ENCODE assay signal across 32 cellular contexts in the genomic region with DNA sequence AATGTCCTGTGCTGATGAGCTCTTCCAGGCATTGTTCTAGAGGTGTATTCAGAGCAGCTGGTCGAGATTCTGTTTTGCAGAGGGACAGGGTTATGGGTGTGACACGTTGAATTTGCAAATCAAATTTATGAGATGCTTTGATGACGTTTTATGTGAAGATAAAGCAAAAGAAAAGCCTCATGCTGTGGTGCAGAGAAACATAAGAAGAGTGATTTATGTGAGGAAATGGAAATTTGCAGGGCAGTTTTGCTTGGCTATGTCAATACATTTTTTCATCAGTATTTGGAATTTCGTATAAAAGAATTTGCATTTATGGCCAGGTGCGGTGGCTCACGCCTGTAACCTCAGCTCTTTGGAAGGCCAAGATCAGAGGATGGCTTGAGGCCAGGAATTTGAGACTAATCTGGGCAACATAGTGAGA. TPM values are rescaled to one million over a fixed set of nuclear protein-coding genes. Genes with fewer than 3 reads are reported as not detected.
A peak's percentile ranks its signal among the peaks of the same experiment; 100 is the strongest.
DNase-seq lines count a peak whose midpoint lies in the region; ATAC-seq, FAIRE-seq and TF ChIP-seq lines count a peak whose summit lies in the region.
"Had no signal": no experiment of that assay in that cellular context is flagged by ENCODE, and none has a peak within 500 bp of the region (broad histone marks: within the 10 kb centered on the region; RNA-seq: fewer than 3 reads in every experiment).

No MANE protein-coding gene starts in this region.

- H4K20me1 ChIP-seq in HepG2 (ENCODE audit: insufficient read depth, low read length) = no peaks in the 10 kb centered on the region

- no TSS peak for BruUV-seq in HepG2 (replicated peaks; lab: Mats Ljungman, UMichigan)

- no peak overlapping the region for H3K4me3 Mint-ChIP-seq in endodermal cell
- H3K4me3 Mint-ChIP-seq: activated naive CD4-positive, alpha-beta T cell treated with anti-CD3 and anti-CD28 coated beads for 36 hours; activated T-helper 1 cell treated with anti-CD3 and anti-CD28 coated beads, Interleukin-12 subunit alpha, Interleukin-12 subunit beta, Interleukin-2, Interleukin-4 antibody, amounts not matched to agents 30 ng/mL and 10 ng/mL and 1 ng/mL, durations not matched to agents 14 hours and 24 hours and 36 hours; CD14-positive monocyte had no signal

- no peaks in the 10 kb centered on the region for H3K36me3 ChIP-seq in HepG2 (replicated peaks in 1 of 2; ENCODE audit: control insufficient read depth in 1 of 2, insufficient read depth in 2 of 2, low read length in 2 of 2)
- H3K36me3 ChIP-seq in right lobe of liver = no peaks in the 10 kb centered on the region
- no peaks in the 10 kb centered on the region for H3K36me3 ChIP-seq in endodermal cell (ENCODE audit: control insufficient read depth, insufficient read depth, low read length)
- H3K36me3 ChIP-seq: adrenal gland, MG63, right atrium auricular region, SJSA1, upper lobe of right lung had no signal

- intact Hi-C loops in HepG2 (cut with micrococcal nuclease; ENCODE audit: unreplicated experiment) (no loop called here), right lobe of liver (cut with DNase I) (no loop called here)

- in situ Hi-C loops in HepG2 (cut with HindIII; ENCODE audit: extremely low pct_ligation_motif_present, low pct_unique_long_range_greater_than_20kb) = no loop called here
- in situ Hi-C loops in ACHN (cut with HindIII; ENCODE audit: low pct_ligation_motif_present, low pct_unique_long_range_greater_than_20kb, low sequenced_read_pairs) = no loop called here

- peaks cover 19% of the 10 kb centered on the region for H3K4me1 Mint-ChIP-seq in endodermal cell
- H3K4me1 Mint-ChIP-seq: CD14-positive monocyte had no signal

- TF ChIP-seq RAD21 in HepG2 (CRISPR knock-in tag; IDR thresholded peaks at IDR 0.05) = no peak

- 33% methylated on average over 6 of the region's 6 CpGs for WGBS in HepG2 (ENCODE audit: low lambda C conversion rate)
- 46% methylated on average over 6 of the region's 6 CpGs for WGBS in right lobe of liver (ENCODE audit: insufficient coverage, low coverage, low lambda C conversion rate, missing lambda C conversion rate)
- WGBS in endodermal cell (ENCODE audit: insufficient coverage in 1 of 2, insufficient read length in 1 of 2), 2 experiments = 68 to 81% methylated on average over 6 of the region's 6 CpGs

- H3K4me1 ChIP-seq in HepG2 (ENCODE audit: insufficient read depth, low read length) (no peaks in the 10 kb centered on the region), right lobe of liver (no peaks in the 10 kb centered on the region), endodermal cell (ENCODE audit: control insufficient read depth, insufficient read depth, low read length) (no peaks in the 10 kb centered on the region)
- H3K4me1 ChIP-seq: adrenal gland, parathyroid adenoma, right atrium auricular region, upper lobe of right lung had no signal

- no peaks in the 10 kb centered on the region for H3K36me3 Mint-ChIP-seq in endodermal cell (ENCODE audit: low read depth)
- no peaks in the 10 kb centered on the region for H3K36me3 Mint-ChIP-seq in activated naive CD4-positive, alpha-beta T cell treated with anti-CD3 and anti-CD28 coated beads, Interleukin-2, amount 50 U/mL, for 72 hours
- H3K36me3 Mint-ChIP-seq: CD14-positive monocyte had no signal

- no peak overlapping the region for H3K27ac ChIP-seq in HepG2 (ENCODE audit: extremely low read length, insufficient read depth, low read length)
- H3K27ac ChIP-seq in right lobe of liver = no peak overlapping the region
- no peak overlapping the region for H3K27ac ChIP-seq in endodermal cell (ENCODE audit: low read depth, low read length)
- H3K27ac ChIP-seq: 22Rv1, adrenal gland, epithelial cell of prostate, parathyroid adenoma, right atrium auricular region, SJSA1, upper lobe of right lung had no signal

- TF ChIP-seq CTCF in HepG2 (CRISPR knock-in tag; IDR thresholded peaks at IDR 0.05) (no peak), right lobe of liver (IDR thresholded peaks at IDR 0.05) (no peak), endodermal cell (conservative IDR thresholded peaks at IDR 0.05) (no peak)

- POLR2A ChIA-PET in HepG2 (lab: Yijun Ruan, JAX) = no interaction called here

- H3K4me3 ChIP-seq in HepG2 (replicated peaks in 1 of 3; ENCODE audit: insufficient read depth in 1 of 3, low read depth in 2 of 3, low read length in 3 of 3) (no peak overlapping the region), right lobe of liver (no peak overlapping the region), endodermal cell (ENCODE audit: low read length) (no peak overlapping the region)
- H3K4me3 ChIP-seq: adrenal gland, MG63, right atrium auricular region, SJSA1, upper lobe of right lung had no signal

- TF ChIP-seq EP300 in HepG2 (IDR thresholded peaks at IDR 0.05; ENCODE audit: low read depth in 2 of 2, low read length in 2 of 2) = no peak
- TF ChIP-seq EP300 in HepG2 (CRISPR knock-in tag; IDR thresholded peaks at IDR 0.05; ENCODE audit: borderline replicate concordance) = no peak

- H3K9me3 ChIP-seq in HepG2 (ENCODE audit: low read length) (peaks cover 6% of the 10 kb centered on the region; the same call in 1 of the 2 replicates), right lobe of liver (no peaks in the 10 kb centered on the region), endodermal cell (ENCODE audit: control insufficient read depth, low read length) (peaks cover 8% of the 10 kb centered on the region)
- H3K9me3 ChIP-seq: adrenal gland, MG63 had no signal

- no peak for FAIRE-seq in HepG2 (lab: Jason Lieb, UNC)
- FAIRE-seq: keratinocyte had no signal

- no peak for DNase-seq in HepG2 (ENCODE audit: low spot score)
- no peak for DNase-seq in right lobe of liver
- DNase-seq in NCI-H69 (lab: John Stamatoyannopoulos, UW) = peak; percentile 74
- DNase-seq in endodermal cell = no peak
- no peak for DNase-seq in activated naive CD4-positive, alpha-beta T cell treated with anti-CD3 and anti-CD28 coated beads, Interleukin-2, amount 50 U/mL, for 72 hours (ENCODE audit: low spot score in 2 of 2)
- no peak for DNase-seq in ACHN
- DNase-seq in EL = no peak
- DNase-seq: activated CD4-positive, alpha-beta T cell treated with anti-CD3 and anti-CD28 coated beads, Interleukin-2, amount 50 U/mL, for 4 hours; activated CD8-positive, alpha-beta memory T cell treated with anti-CD3 and anti-CD28 coated beads, Interleukin-2, amount 50 U/mL, for 4 hours; activated naive CD4-positive, alpha-beta T cell treated with anti-CD3 and anti-CD28 coated beads for 36 hours; adrenal gland; Caco-2; DMS53; effector CD4-positive, alpha-beta T cell; GDM1; hypothalamus; KBM-7; MG63; NCI-H774; RPMI8226; stimulated activated CD4-positive, alpha-beta T cell treated with anti-CD3 and anti-CD28 coated beads, Interleukin-1b, Interleukin-23, amount 100 ng/mL, for 48 hours; stimulated activated naive CD8-positive, alpha-beta T cell treated with anti-CD3 and anti-CD28 coated beads, Interleukin-15, Interleukin-2, amounts not matched to agents 100 U/mL and 50 U/mL, for 24 hours; upper lobe of right lung had no signal

- peaks cover under 1% of the 10 kb centered on the region for H3K27me3 Mint-ChIP-seq in endodermal cell (ENCODE audit: insufficient read depth)

- H3K4me2 ChIP-seq in HepG2 (ENCODE audit: low read depth, low read length) = no peak overlapping the region

- ATAC-seq in HepG2 (no peak), right lobe of liver (no peak), GM19463 (IDR thresholded peaks at IDR 0.05; ENCODE audit: unreplicated experiment) (no peak)
- ATAC-seq in activated naive CD4-positive, alpha-beta T cell treated with anti-CD3 and anti-CD28 coated beads, Interleukin-2, amount 50 U/mL, for 72 hours = no peak
- ATAC-seq: stimulated activated naive CD8-positive, alpha-beta T cell treated with anti-CD3 and anti-CD28 coated beads, Interleukin-15, Interleukin-2, amounts not matched to agents 100 U/mL and 50 U/mL, for 24 hours; upper lobe of right lung had no signal

- peak overlapping the region; percentile 71 for H3K27ac Mint-ChIP-seq in endodermal cell
- no peak overlapping the region for H3K27ac Mint-ChIP-seq in activated naive CD4-positive, alpha-beta T cell treated with anti-CD3 and anti-CD28 coated beads, Interleukin-2, amount 50 U/mL, for 72 hours
- H3K27ac Mint-ChIP-seq: activated naive CD4-positive, alpha-beta T cell treated with anti-CD3 and anti-CD28 coated beads for 36 hours; activated T-helper 1 cell treated with anti-CD3 and anti-CD28 coated beads, Interleukin-12 subunit alpha, Interleukin-12 subunit beta, Interleukin-2, Interleukin-4 antibody, amounts not matched to agents 30 ng/mL and 10 ng/mL and 1 ng/mL, durations not matched to agents 14 hours and 24 hours and 36 hours; CD14-positive monocyte had no signal

- H3K27me3 ChIP-seq in HepG2 (ENCODE audit: control insufficient read depth in 1 of 2, insufficient read depth in 2 of 2, low read length in 2 of 2) = no peaks in the 10 kb centered on the region; a peak in 2 of 5 replicates
- H3K27me3 ChIP-seq in right lobe of liver = no peaks in the 10 kb centered on the region
- H3K27me3 ChIP-seq in endodermal cell (ENCODE audit: control insufficient read depth, insufficient read depth, low read length, poor library complexity, severe bottlenecking) = no peaks in the 10 kb centered on the region
- H3K27me3 ChIP-seq: adrenal gland, MG63, right atrium auricular region, SJSA1, upper lobe of right lung had no signal

- TF ChIP-seq POLR2A in HepG2 (IDR thresholded peaks at IDR 0.05; ENCODE audit: insufficient read depth in 1 of 2, low read depth in 2 of 2, low read length in 2 of 2) (no peak), right lobe of liver (IDR thresholded peaks at IDR 0.05) (no peak)

- peaks cover 12% of the 10 kb centered on the region for H3K9me3 Mint-ChIP-seq in endodermal cell
- H3K9me3 Mint-ChIP-seq in activated naive CD4-positive, alpha-beta T cell treated with anti-CD3 and anti-CD28 coated beads, Interleukin-2, amount 50 U/mL, for 72 hours = no peaks in the 10 kb centered on the region
- H3K9me3 Mint-ChIP-seq: activated naive CD4-positive, alpha-beta T cell treated with anti-CD3 and anti-CD28 coated beads for 36 hours; activated T-helper 1 cell treated with anti-CD3 and anti-CD28 coated beads, Interleukin-12 subunit alpha, Interleukin-12 subunit beta, Interleukin-2, Interleukin-4 antibody, amounts not matched to agents 30 ng/mL and 10 ng/mL and 1 ng/mL, durations not matched to agents 14 hours and 24 hours and 36 hours had no signal

- CTCF ChIA-PET in HepG2 (lab: Yijun Ruan, JAX; ENCODE audit: low intra/inter-chr PET ratio, low total read pairs) = no interaction called here

- H3K9ac ChIP-seq in HepG2 (ENCODE audit: insufficient read depth, low read depth, low read length) (no peak overlapping the region), endodermal cell (ENCODE audit: extremely low read depth, low read length, poor library complexity, severe bottlenecking) (no peak overlapping the region)
- H3K9ac ChIP-seq: parathyroid adenoma had no signal

- no peaks in the 10 kb centered on the region for H3K79me2 ChIP-seq in HepG2 (ENCODE audit: insufficient read depth, low read length)
- H3K79me2 ChIP-seq: parathyroid adenoma had no signal

- no peak overlapping the region for H2AFZ ChIP-seq in HepG2 (ENCODE audit: low read length)
- H2AFZ ChIP-seq: parathyroid adenoma had no signal

RNA-seq across cellular contexts. Expression of gene TSN, which starts 36.4 kb away (rescaled TPM):
- total RNA-seq in HepG2 (2016; rRNA removed; fragmentation: Illumina TruSeq; extraction: Trizol) = 115 and 159 TPM in 2 replicates
- 17.2 and 22.2 TPM in 2 replicates for total RNA-seq in HepG2 (2016; cell fraction: cytosol; rRNA removed; fragmentation: Illumina TruSeq; extraction: Trizol; ENCODE audit: low read depth)
- total RNA-seq in HepG2 (2016; cell fraction: insoluble cytoplasmic fraction; rRNA removed; fragmentation: Illumina TruSeq; extraction: Trizol) = 120 and 171 TPM in 2 replicates
- 42.8 and 45.0 TPM in 2 replicates for total RNA-seq in HepG2 (2016; cell fraction: membrane; rRNA removed; fragmentation: Illumina TruSeq; extraction: Trizol)
- 62.1 and 67.2 TPM in 2 replicates for total RNA-seq in HepG2 (2016; cell fraction: nucleus; rRNA removed; fragmentation: Illumina TruSeq; extraction: Trizol)
- polyA plus RNA-seq in HepG2 (2011; rRNA removed) = 45.0 and 56.4 TPM in 2 replicates
- 33.3 and 47.8 TPM in 2 replicates for polyA plus RNA-seq in HepG2 (2011; cell fraction: cytosol; rRNA removed)
- 11.7 and 15.2 TPM in 2 replicates for polyA plus RNA-seq in HepG2 (2011; cell fraction: nucleus; rRNA removed)
- polyA plus RNA-seq in HepG2 (2012) = 45.8 and 66.2 TPM in 2 replicates
- 9.2 and 9.7 TPM in 2 replicates for polyA plus RNA-seq in HepG2 (2016; cell fraction: cytosol; fragmentation: Illumina TruSeq; extraction: Trizol; ENCODE audit: low read depth)
- polyA plus RNA-seq in HepG2 (2016; cell fraction: insoluble cytoplasmic fraction; fragmentation: Illumina TruSeq; extraction: Trizol; ENCODE audit: low read depth) = 138 and 143 TPM in 2 replicates
- 24.1 and 24.3 TPM in 2 replicates for polyA plus RNA-seq in HepG2 (2016; cell fraction: membrane; fragmentation: Illumina TruSeq; extraction: Trizol; ENCODE audit: low read depth)
- 77.1 and 79.4 TPM in 2 replicates for polyA plus RNA-seq in HepG2 (2016; cell fraction: nucleus; fragmentation: Illumina TruSeq; extraction: Trizol; ENCODE audit: insufficient read depth, low read depth)
- polyA minus RNA-seq in HepG2 (2011; rRNA and poly(A)+ RNA removed; ENCODE audit: low replicate concordance) = 36.2 and 43.1 TPM in 2 replicates
- 47.0 and 54.1 TPM in 2 replicates for polyA minus RNA-seq in HepG2 (2011; cell fraction: cytosol; rRNA and poly(A)+ RNA removed)
- polyA minus RNA-seq in HepG2 (2011; cell fraction: nucleus; rRNA and poly(A)+ RNA removed) = 51.5 and 60.0 TPM in 2 replicates
- 10 to 100 TPM; 22.5 to 38.1 (median 27.5) TPM for total RNA-seq in right lobe of liver
- total RNA-seq in endodermal cell = 10 to 100 TPM; 71.5 to 79.8 TPM
- polyA plus RNA-seq in endodermal cell (2013, experiment 1 of 2) = 80.9 TPM
- polyA plus RNA-seq in endodermal cell (2013, experiment 2 of 2) = 71.0 TPM
- 10 to 100 TPM; 63.9 to 75.1 TPM for total RNA-seq in activated naive CD4-positive, alpha-beta T cell treated with anti-CD3 and anti-CD28 coated beads, Interleukin-2, amount 50 U/mL, for 72 hours

RNA-seq across cellular contexts. Expression of gene NIFK, which starts 55.1 kb away (rescaled TPM):
- total RNA-seq in HepG2 (2016; rRNA removed; fragmentation: Illumina TruSeq; extraction: Trizol) = 105 and 178 TPM in 2 replicates
- total RNA-seq in HepG2 (2016; cell fraction: cytosol; rRNA removed; fragmentation: Illumina TruSeq; extraction: Trizol; ENCODE audit: low read depth) = 18.3 and 18.6 TPM in 2 replicates
- 106 and 182 TPM in 2 replicates for total RNA-seq in HepG2 (2016; cell fraction: insoluble cytoplasmic fraction; rRNA removed; fragmentation: Illumina TruSeq; extraction: Trizol)
- total RNA-seq in HepG2 (2016; cell fraction: membrane; rRNA removed; fragmentation: Illumina TruSeq; extraction: Trizol) = 33.2 and 34.0 TPM in 2 replicates
- total RNA-seq in HepG2 (2016; cell fraction: nucleus; rRNA removed; fragmentation: Illumina TruSeq; extraction: Trizol) = 39.8 and 54.5 TPM in 2 replicates
- polyA plus RNA-seq in HepG2 (2011; rRNA removed) = 14.9 and 19.6 TPM in 2 replicates
- polyA plus RNA-seq in HepG2 (2011; cell fraction: cytosol; rRNA removed) = 9.0 and 13.7 TPM in 2 replicates
- 5.2 and 12.4 TPM in 2 replicates for polyA plus RNA-seq in HepG2 (2011; cell fraction: nucleus; rRNA removed)
- polyA plus RNA-seq in HepG2 (2012) = 39.3 and 65.4 TPM in 2 replicates
- 14.4 and 19.1 TPM in 2 replicates for polyA plus RNA-seq in HepG2 (2016; cell fraction: cytosol; fragmentation: Illumina TruSeq; extraction: Trizol; ENCODE audit: low read depth)
- polyA plus RNA-seq in HepG2 (2016; cell fraction: insoluble cytoplasmic fraction; fragmentation: Illumina TruSeq; extraction: Trizol; ENCODE audit: low read depth) = 191 and 215 TPM in 2 replicates
- 25.3 and 26.0 TPM in 2 replicates for polyA plus RNA-seq in HepG2 (2016; cell fraction: membrane; fragmentation: Illumina TruSeq; extraction: Trizol; ENCODE audit: low read depth)
- polyA plus RNA-seq in HepG2 (2016; cell fraction: nucleus; fragmentation: Illumina TruSeq; extraction: Trizol; ENCODE audit: insufficient read depth, low read depth) = 82.1 and 84.7 TPM in 2 replicates
- 9.1 and 13.2 TPM in 2 replicates for polyA minus RNA-seq in HepG2 (2011; rRNA and poly(A)+ RNA removed; ENCODE audit: low replicate concordance)
- 8.3 and 8.9 TPM in 2 replicates for polyA minus RNA-seq in HepG2 (2011; cell fraction: cytosol; rRNA and poly(A)+ RNA removed)
- 15.1 and 22.1 TPM in 2 replicates for polyA minus RNA-seq in HepG2 (2011; cell fraction: nucleus; rRNA and poly(A)+ RNA removed)
- total RNA-seq in right lobe of liver = 10 to 100 TPM; 13.9 to 37.7 (median 27.2) TPM
- 10 to 100 TPM; 64.2 to 88.5 TPM for total RNA-seq in endodermal cell
- polyA plus RNA-seq in endodermal cell (2013, experiment 1 of 2) = 43.2 TPM
- polyA plus RNA-seq in endodermal cell (2013, experiment 2 of 2) = 37.8 TPM
- 100 to 1,000 TPM in 1 of 2 donors, 10 to 100 TPM in 1; 97.3 to 157 TPM for total RNA-seq in activated naive CD4-positive, alpha-beta T cell treated with anti-CD3 and anti-CD28 coated beads, Interleukin-2, amount 50 U/mL, for 72 hours
